Comparison of ENCODE assay signal across 18 cellular contexts in the genomic region with DNA sequence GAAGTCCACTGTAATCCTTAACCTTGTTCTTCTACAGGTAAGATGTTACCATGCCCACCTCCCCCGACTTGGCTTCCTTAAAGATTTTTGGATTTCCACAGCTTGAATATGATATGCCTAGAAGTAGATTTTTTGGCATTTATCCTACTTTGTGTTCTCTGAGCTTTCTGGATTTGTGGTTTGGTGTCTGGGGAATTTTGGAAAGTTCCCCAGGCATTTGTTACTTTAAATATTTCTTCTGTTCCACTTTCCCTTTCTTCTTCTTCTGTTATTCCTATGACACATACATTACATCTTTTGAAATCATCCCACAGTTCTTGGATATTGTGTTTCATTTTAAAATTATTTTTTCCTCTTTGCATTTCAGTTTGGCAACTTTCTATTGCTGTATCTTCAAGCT.
DNase-seq lines count a peak whose midpoint lies in the region; ATAC-seq and TF ChIP-seq lines count a peak whose summit lies in the region.
"Had no signal": no experiment of that assay in that cellular context is flagged by ENCODE, and none has a peak within 500 bp of the region (broad histone marks: within the 10 kb centered on the region; RNA-seq: fewer than 3 reads in every experiment).

No MANE protein-coding gene starts in this region.

- TF ChIP-seq CTCF in brain microvascular endothelial cell (IDR thresholded peaks at IDR 0.05; ENCODE audit: low read depth, low read length, missing control alignments), result no peak
- no peak for TF ChIP-seq CTCF in fibroblast of pulmonary artery (IDR thresholded peaks at IDR 0.05; ENCODE audit: low read length, missing control alignments)

- DNase-seq in M059J (ENCODE audit: low read depth), result peak; percentile 32
- DNase-seq in brain microvascular endothelial cell, result peak; percentile 8
- peak; percentile 27 for DNase-seq in fibroblast of pulmonary artery (ENCODE audit: low read depth)
- peak; percentile 65 for DNase-seq in stromal cell of bone marrow (ENCODE audit: low read depth)
- DNase-seq in superior temporal gyrus (ENCODE audit: extremely low spot score), result no peak
- no peak for DNase-seq in SIG-M5 treated with dmso at 0.1 percent for 504 hours (lab: John Stamatoyannopoulos, UW; ENCODE audit: unreplicated experiment)
- DNase-seq: ACHN; AML-193; DMS79 treated with DMSO at 0.1 percent for 48 hours; MV-4-11; NCI-H1694 treated with DMSO at 0.1 percent for 48 hours; NCI-H2107; NCI-H510A; NCI-H748 treated with DMSO at 0.1 percent for 48 hours; NK-92 treated with Interleukin-12 subunit alpha and Interleukin-12 subunit beta, amount 100 ng/mL, for 24 hours; SIG-M5 had no signal

- H3K4me3 ChIP-seq in brain microvascular endothelial cell (ENCODE audit: low read depth, low read length), result no peak overlapping the region
- H3K4me3 ChIP-seq in fibroblast of pulmonary artery (replicated peaks; ENCODE audit: low read depth, low read length), result no peak overlapping the region

- H3K27ac ChIP-seq in brain microvascular endothelial cell, result no peak overlapping the region
- H3K27ac ChIP-seq: C4-2B had no signal

- no peaks in the 10 kb centered on the region for H3K27me3 ChIP-seq in brain microvascular endothelial cell (replicated peaks)

- no peaks in the 10 kb centered on the region for H3K36me3 ChIP-seq in brain microvascular endothelial cell (replicated peaks)

- in situ Hi-C loops in brain microvascular endothelial cell (cut with HindIII; ENCODE audit: low pct_ligation_motif_present, low sequenced_read_pairs), result no loop called here

- ATAC-seq in HG03432 (IDR thresholded peaks at IDR 0.05; ENCODE audit: unreplicated experiment), result no peak

Comparison
In these comparisons a context has a peak if more than half of its experiments do, and no peak if none do; other contexts are left out.
1. DNase-seq: peak in M059J (single experiment), brain microvascular endothelial cell (single experiment), fibroblast of pulmonary artery (single experiment) and stromal cell of bone marrow (single experiment); none in superior temporal gyrus (single experiment) and SIG-M5 treated with dmso at 0.1 percent for 504 hours (single experiment).